Comparison of ENCODE assay signal across 8 cellular contexts in the genomic region with DNA sequence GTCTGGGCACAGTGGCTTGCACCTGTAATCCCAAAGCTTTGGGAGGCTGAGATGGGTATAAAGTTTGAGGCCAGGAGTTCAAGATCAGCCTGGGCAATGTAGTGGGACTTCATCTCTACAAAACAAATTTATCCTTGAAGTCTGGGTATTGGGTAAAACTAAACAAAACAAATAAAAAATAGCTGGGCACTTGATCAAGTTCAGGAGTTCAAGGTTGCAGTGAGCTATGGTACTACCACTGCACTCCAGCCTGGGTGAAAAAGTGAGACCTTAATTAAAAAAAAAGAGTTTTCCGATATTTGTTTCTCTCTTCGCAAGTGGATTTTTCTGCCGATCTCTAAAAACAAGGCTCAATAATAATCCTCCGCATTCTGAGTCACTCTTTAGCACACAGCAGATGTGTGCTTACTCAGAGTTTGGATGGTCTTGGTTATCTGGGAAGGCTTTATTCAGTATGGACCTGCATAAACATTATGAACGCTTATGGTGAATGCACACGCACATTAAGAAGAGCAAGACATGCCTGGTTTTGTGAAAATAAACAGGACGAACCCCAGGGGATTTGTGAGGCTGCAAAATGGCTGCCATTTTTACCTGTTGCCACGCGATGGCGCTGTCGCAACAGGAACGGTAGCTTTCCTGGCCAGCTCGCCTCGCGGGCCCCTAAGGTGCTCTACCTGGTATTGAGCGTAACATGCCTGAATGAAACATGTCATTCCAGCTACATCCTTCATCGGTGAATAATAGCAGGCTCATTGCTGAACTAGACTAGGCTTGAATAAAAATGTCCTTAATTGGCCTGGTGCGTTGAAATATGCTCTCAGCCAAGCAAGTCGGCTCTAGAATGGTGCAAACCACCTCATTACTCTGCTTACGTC. TPM values are rescaled to one million over a fixed set of nuclear protein-coding genes. Genes with fewer than 3 reads are reported as not detected.
A peak's percentile ranks its signal among the peaks of the same experiment; 100 is the strongest.
DNase-seq lines count a peak whose midpoint lies in the region; ATAC-seq and TF ChIP-seq lines count a peak whose summit lies in the region.

No MANE protein-coding gene starts in this region.

- intact Hi-C loops in adrenal gland (cut with DNase I) (loop anchor here in 1 of 2 donors (10.0 kb wide), 2 partner anchors 977 to 1617 kb away; no protein-coding TSS in a partner anchor), left ventricle myocardium superior (cut with micrococcal nuclease) (loop anchor here (2.0 to 5.0 kb wide), 2 partner anchors 977 to 1619 kb away; no protein-coding TSS in a partner anchor)

- H3K4me3 ChIP-seq in GM12864 (ENCODE audit: low read depth, low read length) (no peak overlapping the region), HAP-1 (no peak overlapping the region), adrenal gland (no peak overlapping the region), retinal pigment epithelial cell (ENCODE audit: low read length) (peak overlapping the region; percentile 25)

- in situ Hi-C loops in HAP-1 (cut with MboI; ENCODE audit: low sequenced_read_pairs) = loop anchor here (10.0 to 25.0 kb wide), 2 partner anchors 977 to 1624 kb away; no protein-coding TSS in a partner anchor

- H3K4me1 ChIP-seq in HAP-1 = no peaks in the 10 kb centered on the region
- H3K4me1 ChIP-seq in adrenal gland (replicated peaks in 1 of 2) = peaks cover 0 to 9% of the 10 kb centered on the region in 2 donors

- DNase-seq in GM12864 (ENCODE audit: low read depth) = peak; percentile 5
- DNase-seq in HAP-1 (ENCODE audit: low spot score in 2 of 2) = peak; percentile 58 to 72
- peak; percentile 10 for DNase-seq in MV-4-11 (lab: John Stamatoyannopoulos, UW)
- DNase-seq in SKM-1 treated with dmso at 0.1 percent for 144 hours (lab: John Stamatoyannopoulos, UW; ENCODE audit: unreplicated experiment) = peak; percentile 31
- peak; percentile 32 to 76 (median 61) for DNase-seq in adrenal gland
- peak; percentile 63 for DNase-seq in left ventricle myocardium superior
- DNase-seq in retinal pigment epithelial cell (ENCODE audit: low read depth) = no peak

- H3K9me3 ChIP-seq in HAP-1 (no peaks in the 10 kb centered on the region), adrenal gland (replicated peaks in 1 of 3) (no peaks in the 10 kb centered on the region)

- peak; percentile 91 for TF ChIP-seq CTCF in GM12864 (IDR thresholded peaks at IDR 0.05; ENCODE audit: low read depth, low read length, missing control alignments)
- TF ChIP-seq CTCF in adrenal gland (IDR thresholded peaks at IDR 0.05) = peak; percentile 70 to 93 (median 87)
- TF ChIP-seq CTCF in retinal pigment epithelial cell (conservative IDR thresholded peaks at IDR 0.05; ENCODE audit: low read depth, low read length) = peak; percentile 85

- ATAC-seq in left ventricle myocardium superior = peak; percentile 68
- ATAC-seq in HG03457 (IDR thresholded peaks at IDR 0.05; ENCODE audit: unreplicated experiment) = no peak

- no peak overlapping the region for H3K27ac ChIP-seq in adrenal gland

- H3K36me3 ChIP-seq in HAP-1 (replicated peaks) (no peaks in the 10 kb centered on the region), adrenal gland (replicated peaks in 1 of 2) (no peaks in the 10 kb centered on the region)

- no peak for TF ChIP-seq POLR2A in adrenal gland (IDR thresholded peaks at IDR 0.05)

- 14 to 22% (median 15%) methylated on average over 16 to 20 of the region's 20 CpGs for WGBS in adrenal gland, 4 donors

- H3K27me3 ChIP-seq in HAP-1 (ENCODE audit: low read depth) = peaks cover 31% of the 10 kb centered on the region
- H3K27me3 ChIP-seq in adrenal gland = peaks cover 4% of the 10 kb centered on the region

RNA-seq across cellular contexts. Expression of a gene that starts 6.0 kb away (rescaled TPM):
- total RNA-seq in adrenal gland (not detected), left ventricle myocardium superior (0.17 TPM)
- polyA plus RNA-seq in adrenal gland = under 1 TPM in 1 of 3 donors, not detected in 2; 0.16 TPM
